ENCODE assay signal across 1 cellular context in genomic region chr16:386641-387156, GRCh38.
TF ChIP-seq lines count a peak whose summit lies in the region.

No MANE protein-coding gene starts in this region.

TF ChIP-seq in K562, 482 proteins besides CTCF, POLR2A, EP300 and RAD21:
- no peak for TF ChIP-seq SMARCE1 (IDR thresholded peaks at IDR 0.05)
- peak; percentile 70; the same call in 1 of the 2 replicates for TF ChIP-seq ZBTB33 (CRISPR knock-in tag; IDR thresholded peaks at IDR 0.05)
- TF ChIP-seq, protein P1, sequence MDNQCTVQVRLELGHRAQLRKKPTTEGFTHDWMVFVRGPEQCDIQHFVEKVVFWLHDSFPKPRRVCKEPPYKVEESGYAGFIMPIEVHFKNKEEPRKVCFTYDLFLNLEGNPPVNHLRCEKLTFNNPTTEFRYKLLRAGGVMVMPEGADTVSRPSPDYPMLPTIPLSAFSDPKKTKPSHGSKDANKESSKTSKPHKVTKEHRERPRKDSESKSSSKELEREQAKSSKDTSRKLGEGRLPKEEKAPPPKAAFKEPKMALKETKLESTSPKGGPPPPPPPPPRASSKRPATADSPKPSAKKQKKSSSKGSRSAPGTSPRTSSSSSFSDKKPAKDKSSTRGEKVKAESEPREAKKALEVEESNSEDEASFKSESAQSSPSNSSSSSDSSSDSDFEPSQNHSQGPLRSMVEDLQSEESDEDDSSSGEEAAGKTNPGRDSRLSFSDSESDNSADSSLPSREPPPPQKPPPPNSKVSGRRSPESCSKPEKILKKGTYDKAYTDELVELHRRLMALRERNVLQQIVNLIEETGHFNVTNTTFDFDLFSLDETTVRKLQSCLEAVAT (IDR thresholded peaks at IDR 0.05) = peak in 1 of 2 experiments; percentile 74; a peak in 2 of 4 replicates
- peak; percentile 24 for TF ChIP-seq TAF1 (IDR thresholded peaks at IDR 0.05; ENCODE audit: control insufficient read depth, extremely low read depth, insufficient read depth, low read length, severe bottlenecking)
- peak; percentile 23 for TF ChIP-seq BRD9 (IDR thresholded peaks at IDR 0.05; ENCODE audit: low read depth, partially characterized antibody)
- TF ChIP-seq VEZF1 (CRISPR knock-in tag; IDR thresholded peaks at IDR 0.05) = 0 out of 2 replicates have a peak, but pooled peaks have one; percentile 25
- no peak for TF ChIP-seq CHD4 (IDR thresholded peaks at IDR 0.05; ENCODE audit: insufficient read depth, insufficient replicate concordance, low read depth, low read length, poor library complexity, severe bottlenecking)
- TF ChIP-seq ZNF644 (tag; IDR thresholded peaks at IDR 0.05; ENCODE audit: low read depth) = peak; percentile 62; the same call in 1 of the 2 replicates
- no peak for TF ChIP-seq ZNF511 (CRISPR knock-in tag; IDR thresholded peaks at IDR 0.05)
- peak; percentile 26; the same call in 1 of the 2 replicates for TF ChIP-seq PKNOX1 (IDR thresholded peaks at IDR 0.05)
- TF ChIP-seq SAFB (IDR thresholded peaks at IDR 0.05; ENCODE audit: borderline replicate concordance, low read depth, low read length) = no peak
- no peak for TF ChIP-seq POLR2AphosphoS2 (IDR thresholded peaks at IDR 0.05; ENCODE audit: low read length)
- TF ChIP-seq CXXC5 (CRISPR knock-in tag; IDR thresholded peaks at IDR 0.05) = peak; percentile 19; the same call in 1 of the 2 replicates
- no peak for TF ChIP-seq E4F1 (CRISPR knock-in tag; IDR thresholded peaks at IDR 0.05; ENCODE audit: borderline replicate concordance)
- TF ChIP-seq ZNF263 (CRISPR knock-in tag; IDR thresholded peaks at IDR 0.05; ENCODE audit: borderline replicate concordance) = no peak
- no peak for TF ChIP-seq THAP12 (CRISPR knock-in tag; IDR thresholded peaks at IDR 0.05)
- TF ChIP-seq YY1 (IDR thresholded peaks at IDR 0.05; ENCODE audit: borderline replicate concordance in 1 of 3, control insufficient read depth in 1 of 3, extremely low read depth in 1 of 3, insufficient read depth in 3 of 3, insufficient read length in 1 of 3, insufficient replicate concordance in 2 of 3, low read depth in 1 of 3, low read length in 2 of 3) = peak in 1 of 3 experiments; percentile 57
- peak; percentile 94 for TF ChIP-seq ZNF384 (IDR thresholded peaks at IDR 0.05; ENCODE audit: low read depth, low read length)
- no peak for TF ChIP-seq ZNF766 (CRISPR knock-in tag; conservative IDR thresholded peaks at IDR 0.05)
- TF ChIP-seq, protein P2, sequence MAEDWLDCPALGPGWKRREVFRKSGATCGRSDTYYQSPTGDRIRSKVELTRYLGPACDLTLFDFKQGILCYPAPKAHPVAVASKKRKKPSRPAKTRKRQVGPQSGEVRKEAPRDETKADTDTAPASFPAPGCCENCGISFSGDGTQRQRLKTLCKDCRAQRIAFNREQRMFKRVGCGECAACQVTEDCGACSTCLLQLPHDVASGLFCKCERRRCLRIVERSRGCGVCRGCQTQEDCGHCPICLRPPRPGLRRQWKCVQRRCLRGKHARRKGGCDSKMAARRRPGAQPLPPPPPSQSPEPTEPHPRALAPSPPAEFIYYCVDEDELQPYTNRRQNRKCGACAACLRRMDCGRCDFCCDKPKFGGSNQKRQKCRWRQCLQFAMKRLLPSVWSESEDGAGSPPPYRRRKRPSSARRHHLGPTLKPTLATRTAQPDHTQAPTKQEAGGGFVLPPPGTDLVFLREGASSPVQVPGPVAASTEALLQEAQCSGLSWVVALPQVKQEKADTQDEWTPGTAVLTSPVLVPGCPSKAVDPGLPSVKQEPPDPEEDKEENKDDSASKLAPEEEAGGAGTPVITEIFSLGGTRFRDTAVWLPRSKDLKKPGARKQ (CRISPR knock-in tag; IDR thresholded peaks at IDR 0.05) = 0 out of 2 replicates have a peak, but pooled peaks have one; percentile 71
- TF ChIP-seq HCFC1 (IDR thresholded peaks at IDR 0.05; ENCODE audit: low read depth, low read length) = no peak
